9 cellular contexts compared by ENCODE assay signal in genomic region chr11:95835768-95836488, GRCh38. TPM values are rescaled to one million over a fixed set of nuclear protein-coding genes. Genes with fewer than 3 reads are reported as not detected.
DNase-seq lines count a peak whose midpoint lies in the region; ATAC-seq, FAIRE-seq and TF ChIP-seq lines count a peak whose summit lies in the region.
"Had no signal": no experiment of that assay in that cellular context is flagged by ENCODE, and none has a peak within 500 bp of the region (broad histone marks: within the 10 kb centered on the region; RNA-seq: fewer than 3 reads in every experiment).

No MANE protein-coding gene starts in this region.

- H3K79me2 ChIP-seq in endothelial cell of umbilical vein (ENCODE audit: control insufficient read depth, insufficient read depth, low read length), result no peaks in the 10 kb centered on the region

- dilution Hi-C loops in endothelial cell of umbilical vein (cut with MboI; ENCODE audit: extremely low pct_ligation_motif_present, low sequenced_read_pairs), result no loop called here

- H3K36me3 ChIP-seq in endothelial cell of umbilical vein (ENCODE audit: control insufficient read depth in 2 of 2, extremely low read depth in 1 of 2, insufficient read depth in 2 of 2, low read length in 2 of 2), result peaks cover 3 to 12% of the 10 kb centered on the region in 2 experiments

- ATAC-seq in HG03575 (IDR thresholded peaks at IDR 0.05; ENCODE audit: extremely low read depth, insufficient number of reproducible peaks, low FRiP score, unreplicated experiment), result peak; percentile 89
- peak; percentile 78 for ATAC-seq in stimulated activated effector memory CD8-positive, alpha-beta T cell treated with anti-CD3 and anti-CD28 coated beads, Interleukin-12 subunit alpha, Interleukin-12 subunit beta, amount 100 ng/mL, for 72 hours

- H2AFZ ChIP-seq in endothelial cell of umbilical vein (ENCODE audit: low read depth, low read length), result no peak overlapping the region

- in situ Hi-C loops in Caki2 (cut with HindIII; ENCODE audit: low pct_unique_long_range_greater_than_20kb, low sequenced_read_pairs), result no loop called here

- no peaks in the 10 kb centered on the region for H3K4me1 ChIP-seq in endothelial cell of umbilical vein (ENCODE audit: control insufficient read depth, extremely low read depth, insufficient read depth, low read length)

- no peak overlapping the region for H3K27ac Mint-ChIP-seq in stimulated activated effector memory CD8-positive, alpha-beta T cell treated with anti-CD3 and anti-CD28 coated beads, Interleukin-12 subunit alpha, Interleukin-12 subunit beta, amount 100 ng/mL, for 72 hours

- POLR2A ChIA-PET in endothelial cell of umbilical vein (lab: Charles Lee), result interaction anchor here (0.6 to 1.8 kb wide), 3 partner anchors 507 to 558 kb away, joined by 3 to 8 read pairs (median 3); partner anchors contain the start of genes CCDC82, JRKL and MAML2

- H3K9me3 Mint-ChIP-seq in stimulated activated effector memory CD8-positive, alpha-beta T cell treated with anti-CD3 and anti-CD28 coated beads, Interleukin-12 subunit alpha, Interleukin-12 subunit beta, amount 100 ng/mL, for 72 hours, result no peaks in the 10 kb centered on the region

- H3K4me3 ChIP-seq in endothelial cell of umbilical vein (replicated peaks in 1 of 3; ENCODE audit: insufficient read depth in 1 of 3, low read depth in 1 of 3, low read length in 3 of 3), result no peak overlapping the region

- no peak for TF ChIP-seq POLR2A in endothelial cell of umbilical vein (IDR thresholded peaks at IDR 0.05; ENCODE audit: low read depth, low read length)

- peak; percentile 88 for FAIRE-seq in endothelial cell of umbilical vein (lab: Jason Lieb, UNC)
- FAIRE-seq: colon had no signal

- intact Hi-C loops in endothelial cell of umbilical vein (cut with micrococcal nuclease), result loop anchor here (1.0 to 5.0 kb wide), 6 partner anchors 133 to 590 kb away; partner anchors contain the start of gene MAML2

- no peak overlapping the region for H3K4me3 Mint-ChIP-seq in stimulated activated effector memory CD8-positive, alpha-beta T cell treated with anti-CD3 and anti-CD28 coated beads, Interleukin-12 subunit alpha, Interleukin-12 subunit beta, amount 100 ng/mL, for 72 hours

- H3K36me3 Mint-ChIP-seq in stimulated activated effector memory CD8-positive, alpha-beta T cell treated with anti-CD3 and anti-CD28 coated beads, Interleukin-12 subunit alpha, Interleukin-12 subunit beta, amount 100 ng/mL, for 72 hours, result peaks cover 99% of the 10 kb centered on the region

- DNase-seq in Caki2 (ENCODE audit: low read depth) (peak; percentile 73), GM20000 (ENCODE audit: low spot score) (peak; percentile 30), NCI-H82 (lab: John Stamatoyannopoulos, UW) (peak; percentile 92), endothelial cell of umbilical vein (ENCODE audit: low read depth, low spot score) (peak; percentile 77), myocyte (ENCODE audit: low read depth) (peak; percentile 92)
- peak; percentile 18 to 25 for DNase-seq in activated CD8-positive, alpha-beta memory T cell treated with anti-CD3 and anti-CD28 coated beads for 4 hours (ENCODE audit: low read depth in 2 of 2)
- DNase-seq in stimulated activated effector memory CD8-positive, alpha-beta T cell treated with anti-CD3 and anti-CD28 coated beads, Interleukin-12 subunit alpha, Interleukin-12 subunit beta, amount 100 ng/mL, for 72 hours (ENCODE audit: low spot score in 2 of 2), result peak in 1 of 2 donors; percentile 14

- H4K20me1 ChIP-seq in endothelial cell of umbilical vein (replicated peaks; ENCODE audit: control insufficient read depth, extremely low read depth, insufficient read depth, low read length), result no peaks in the 10 kb centered on the region

- TF ChIP-seq CTCF in GM20000 (IDR thresholded peaks at IDR 0.05; ENCODE audit: extremely low read depth, missing control alignments) (peak; percentile 66), endothelial cell of umbilical vein (IDR thresholded peaks at IDR 0.05; ENCODE audit: extremely low read depth in 1 of 2, insufficient read depth in 1 of 2, low read depth in 1 of 2, low read length in 2 of 2) (peak; percentile 71 to 88)

- no peak overlapping the region for H3K4me2 ChIP-seq in endothelial cell of umbilical vein (ENCODE audit: insufficient read depth, low read length)

- H3K27ac ChIP-seq in endothelial cell of umbilical vein (ENCODE audit: insufficient read depth, low read depth, low read length), result no peak overlapping the region

- H3K9me1 ChIP-seq in endothelial cell of umbilical vein (replicated peaks; ENCODE audit: control insufficient read depth, extremely low read depth, insufficient read depth, low read length), result no peaks in the 10 kb centered on the region

- H3K4me1 Mint-ChIP-seq in stimulated activated effector memory CD8-positive, alpha-beta T cell treated with anti-CD3 and anti-CD28 coated beads, Interleukin-12 subunit alpha, Interleukin-12 subunit beta, amount 100 ng/mL, for 72 hours, result no peaks in the 10 kb centered on the region

- no TSS peak for BruUV-seq in endothelial cell of umbilical vein (replicated peaks; lab: Mats Ljungman, UMichigan)

- no peak overlapping the region for H3K9ac ChIP-seq in endothelial cell of umbilical vein (replicated peaks; ENCODE audit: extremely low read depth, insufficient read depth, low read length)

- CTCF ChIA-PET in endothelial cell of umbilical vein (lab: Charles Lee), result interaction anchor here (0.6 to 9.8 kb wide), 58 partner anchors 8 to 681 kb away, joined by 3 to 145 read pairs (median 4); partner anchors contain the start of genes CCDC82, FAM76B, JRKL and MAML2

- H3K27me3 ChIP-seq in endothelial cell of umbilical vein (ENCODE audit: control insufficient read depth in 2 of 2, insufficient read depth in 2 of 2, low read length in 2 of 2), result no peaks in the 10 kb centered on the region

- no peaks in the 10 kb centered on the region for H3K9me3 ChIP-seq in endothelial cell of umbilical vein (replicated peaks; ENCODE audit: control insufficient read depth, insufficient read depth, low read length)

TF ChIP-seq in endothelial cell of umbilical vein, 7 proteins besides CTCF, POLR2A, EP300 and RAD21:
- TF ChIP-seq GATA2 (IDR thresholded peaks at IDR 0.05; ENCODE audit: insufficient read depth, insufficient read length, low read depth, low read length) (no peak), FOS (IDR thresholded peaks at IDR 0.05; ENCODE audit: borderline replicate concordance, insufficient read depth, low read length) (no peak), MYC (IDR thresholded peaks at IDR 0.05; ENCODE audit: low read depth, low read length) (no peak), JUN (IDR thresholded peaks at IDR 0.05; ENCODE audit: borderline replicate concordance, insufficient read depth, insufficient read length, low read depth) (no peak)
- TF ChIP-seq, protein P1, sequence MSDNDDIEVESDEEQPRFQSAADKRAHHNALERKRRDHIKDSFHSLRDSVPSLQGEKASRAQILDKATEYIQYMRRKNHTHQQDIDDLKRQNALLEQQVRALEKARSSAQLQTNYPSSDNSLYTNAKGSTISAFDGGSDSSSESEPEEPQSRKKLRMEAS (IDR thresholded peaks at IDR 0.05; ENCODE audit: insufficient read depth, insufficient read length), result no peak

RNA-seq across cellular contexts. Expression of gene CEP57, which starts 45.6 kb away (rescaled TPM):
- total RNA-seq in Caki2 (2014; rRNA removed; shearing (Covaris generic); ENCODE audit: low replicate concordance), result 30.1 and 30.2 TPM in 2 replicates
- total RNA-seq in endothelial cell of umbilical vein, result 35.2 and 38.5 TPM in 2 replicates
- polyA plus RNA-seq in endothelial cell of umbilical vein, result 11.5 and 16.0 TPM in 2 replicates
- polyA plus RNA-seq in endothelial cell of umbilical vein (2011; cell fraction: cytosol; rRNA removed), result 17.0 and 17.4 TPM in 2 replicates
- polyA plus RNA-seq in endothelial cell of umbilical vein (2011; cell fraction: nucleus; rRNA removed), result 32.8 and 45.3 TPM in 2 replicates
- polyA plus RNA-seq in endothelial cell of umbilical vein (2012), result 28.3 and 28.9 TPM in 2 replicates
- 16.4 and 16.7 TPM in 2 replicates for polyA minus RNA-seq in endothelial cell of umbilical vein
- 32.6 TPM for polyA minus RNA-seq in endothelial cell of umbilical vein (2011; cell fraction: cytosol; rRNA and poly(A)+ RNA removed)
- 23.8 and 28.1 TPM in 2 replicates for polyA minus RNA-seq in endothelial cell of umbilical vein (2011; cell fraction: nucleus; rRNA and poly(A)+ RNA removed)
- 37.8 TPM in 2 replicates for total RNA-seq in myocyte
- polyA plus RNA-seq in myocyte (2012), result 11.9 TPM

RNA-seq across cellular contexts. Expression of gene FAM76B, which starts 46.3 kb away (rescaled TPM):
- 8.9 and 12.5 TPM in 2 replicates for total RNA-seq in Caki2 (2014; rRNA removed; shearing (Covaris generic); ENCODE audit: low replicate concordance)
- 24.7 and 25.7 TPM in 2 replicates for total RNA-seq in endothelial cell of umbilical vein
- polyA plus RNA-seq in endothelial cell of umbilical vein, result 5.9 and 6.7 TPM in 2 replicates
- 8.4 and 11.0 TPM in 2 replicates for polyA plus RNA-seq in endothelial cell of umbilical vein (2011; cell fraction: cytosol; rRNA removed)
- 73.1 and 117 TPM in 2 replicates for polyA plus RNA-seq in endothelial cell of umbilical vein (2011; cell fraction: nucleus; rRNA removed)
- 14.2 and 18.8 TPM in 2 replicates for polyA plus RNA-seq in endothelial cell of umbilical vein (2012)
- polyA minus RNA-seq in endothelial cell of umbilical vein, result 10.2 and 20.3 TPM in 2 replicates
- polyA minus RNA-seq in endothelial cell of umbilical vein (2011; cell fraction: cytosol; rRNA and poly(A)+ RNA removed), result 16.3 TPM
- 43.7 and 56.2 TPM in 2 replicates for polyA minus RNA-seq in endothelial cell of umbilical vein (2011; cell fraction: nucleus; rRNA and poly(A)+ RNA removed)
- total RNA-seq in myocyte, result 19.7 and 29.1 TPM in 2 replicates
- 6.2 TPM for polyA plus RNA-seq in myocyte (2012)
